8 cellular contexts compared by ENCODE assay signal in genomic region chr22:49960967-49961600, GRCh38. TPM values are rescaled to one million over a fixed set of nuclear protein-coding genes. Genes with fewer than 3 reads are reported as not detected.
DNase-seq lines count a peak whose midpoint lies in the region; ATAC-seq and TF ChIP-seq lines count a peak whose summit lies in the region.

No MANE protein-coding gene starts in this region.

- H3K27ac Mint-ChIP-seq in neural progenitor cell: no peak overlapping the region

- no peak overlapping the region for H3K27ac ChIP-seq in neural progenitor cell

- H3K27me3 Mint-ChIP-seq in neural progenitor cell (ENCODE audit: insufficient read depth, low read depth): peaks cover 2% of the 10 kb centered on the region

- H3K36me3 Mint-ChIP-seq in neural progenitor cell: peaks cover 2% of the 10 kb centered on the region

- DNase-seq in CD1c-positive myeloid dendritic cell (ENCODE audit: extremely low spot score): peak; percentile 51
- peak; percentile 57 for DNase-seq in activated CD8-positive, alpha-beta memory T cell treated with anti-CD3 and anti-CD28 coated beads, Interleukin-2, amount 50 U/mL, for 4 hours
- DNase-seq in fibroblast of pulmonary artery (ENCODE audit: low read depth): peak; percentile 49
- DNase-seq in neural progenitor cell (ENCODE audit: low spot score): peak; percentile 56
- DNase-seq in occipital lobe (lab: John Stamatoyannopoulos, UW): no peak
- no peak for DNase-seq in NCI-H524 treated with DMSO at 0.1 percent for 48 hours (lab: John Stamatoyannopoulos, UW)
- no peak for DNase-seq in NOMO-1 treated with dmso at 0.1 percent for 144 hours (lab: John Stamatoyannopoulos, UW; ENCODE audit: unreplicated experiment)

- peaks cover 31% of the 10 kb centered on the region for H3K79me2 ChIP-seq in neural progenitor cell (ENCODE audit: low read depth)

- peak overlapping the region; percentile 89 for H3K4me2 ChIP-seq in neural progenitor cell

- ATAC-seq in HG03342 (IDR thresholded peaks at IDR 0.05; ENCODE audit: unreplicated experiment): peak; percentile 4

- peaks cover 9% of the 10 kb centered on the region for H3K4me1 Mint-ChIP-seq in neural progenitor cell

- peaks cover 8% of the 10 kb centered on the region for H3K27me3 ChIP-seq in neural progenitor cell

- H3K4me3 ChIP-seq in fibroblast of pulmonary artery (replicated peaks; ENCODE audit: low read depth, low read length) (peak overlapping the region; percentile 82), neural progenitor cell (peak overlapping the region; percentile 69)

- TF ChIP-seq CTCF in fibroblast of pulmonary artery (IDR thresholded peaks at IDR 0.05; ENCODE audit: low read length, missing control alignments) (no peak), neural progenitor cell (IDR thresholded peaks at IDR 0.05) (no peak)

- no peaks in the 10 kb centered on the region for H3K36me3 ChIP-seq in neural progenitor cell

- no peaks in the 10 kb centered on the region for H3K9me3 ChIP-seq in neural progenitor cell (ENCODE audit: low read depth)

- peaks cover 5% of the 10 kb centered on the region for H3K4me1 ChIP-seq in neural progenitor cell

- H3K4me3 Mint-ChIP-seq in neural progenitor cell: peak overlapping the region; percentile 89

- H4K20me1 ChIP-seq in neural progenitor cell (ENCODE audit: low read depth): peaks cover 46% of the 10 kb centered on the region

- H2AFZ ChIP-seq in neural progenitor cell (replicated peaks): no peak overlapping the region

- H3K9ac ChIP-seq in neural progenitor cell: no peak overlapping the region

- H3F3A ChIP-seq in neural progenitor cell (ENCODE audit: low read depth): no peaks in the 10 kb centered on the region

- H3K9me3 Mint-ChIP-seq in neural progenitor cell: no peaks in the 10 kb centered on the region

RNA-seq across cellular contexts. Expression of gene PIM3, which starts 0.5 kb away (rescaled TPM):
- total RNA-seq in neural progenitor cell (ENCODE audit: low replicate concordance): 15.1 and 37.2 TPM in 2 replicates
- 13.1 TPM for total RNA-seq in occipital lobe

RNA-seq across cellular contexts. Expression of gene CRELD2, which starts 42.6 kb away (rescaled TPM):
- total RNA-seq in neural progenitor cell (ENCODE audit: low replicate concordance) (12.2 and 22.6 TPM in 2 replicates), occipital lobe (17.5 TPM)

RNA-seq across cellular contexts. Expression of gene ALG12, which starts 42.8 kb away (rescaled TPM):
- total RNA-seq in neural progenitor cell (ENCODE audit: low replicate concordance): 4.9 and 14.2 TPM in 2 replicates
- total RNA-seq in occipital lobe: 11.7 TPM

RNA-seq across cellular contexts. Expression of gene IL17REL, which starts 51.5 kb away (rescaled TPM):
- total RNA-seq in neural progenitor cell (ENCODE audit: low replicate concordance): 0.15 TPM in 1 of 2 replicates, not detected in the other
- not detected for total RNA-seq in occipital lobe

Comparison
In these comparisons a context has a peak if more than half of its experiments do, and no peak if none do; other contexts are left out.
1. DNase-seq: peak in CD1c-positive myeloid dendritic cell (single experiment), activated CD8-positive, alpha-beta memory T cell treated with anti-CD3 and anti-CD28 coated beads, Interleukin-2, amount 50 U/mL, for 4 hours (single experiment), fibroblast of pulmonary artery (single experiment) and neural progenitor cell (single experiment); none in occipital lobe (single experiment), NCI-H524 treated with DMSO at 0.1 percent for 48 hours (single experiment) and NOMO-1 treated with dmso at 0.1 percent for 144 hours (single experiment).